21 cellular contexts compared by ENCODE assay signal in the genomic region with DNA sequence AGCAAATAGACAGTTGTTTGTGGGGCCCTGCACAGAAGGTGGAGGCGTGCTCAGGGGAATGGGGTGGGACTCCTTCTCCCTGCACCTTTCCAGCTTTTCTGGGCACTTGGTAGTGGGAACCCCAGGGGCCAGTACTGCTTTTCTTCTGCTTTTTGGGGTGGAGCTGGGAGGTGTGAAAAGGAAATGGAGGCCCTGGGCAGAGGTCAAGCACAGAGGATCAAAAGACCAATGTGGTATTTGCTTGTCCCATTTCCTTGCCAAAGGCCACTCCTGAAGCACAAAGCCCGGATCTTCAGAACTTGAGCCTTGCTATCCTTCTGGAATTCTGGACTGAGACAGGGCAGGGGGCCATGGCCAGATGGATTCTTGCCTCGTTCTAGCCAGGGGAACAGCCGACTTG. TPM values are rescaled to one million over a fixed set of nuclear protein-coding genes. Genes with fewer than 3 reads are reported as not detected.
"Had no signal": no experiment of that assay in that cellular context is flagged by ENCODE, and none has a peak within 500 bp of the region (broad histone marks: within the 10 kb centered on the region; RNA-seq: fewer than 3 reads in every experiment).

No MANE protein-coding gene starts in this region.

- H3K36me3 Mint-ChIP-seq: immature natural killer cell; memory B cell; natural killer cell treated with Interleukin-12 subunit alpha and Interleukin-12 subunit beta and Interleukin-15 and Interleukin-18, amount 100 ng/mL, for 72 hours; neural progenitor cell had no signal

- ATAC-seq: esophagus mucosa, gastrocnemius medialis, lower lobe of right lung, sciatic nerve had no signal

- H3K9ac ChIP-seq: neural progenitor cell had no signal

- H3K4me1 ChIP-seq: gastrocnemius medialis, lower lobe of right lung, neural progenitor cell, suprapubic skin had no signal

- H3K27ac ChIP-seq: coronary artery, dorsolateral prefrontal cortex, gastrocnemius medialis, left ventricle myocardium inferior, lower lobe of right lung, neural progenitor cell, skin epidermis, suprapubic skin, tibial artery had no signal

- H3K9me3 Mint-ChIP-seq: immature natural killer cell; natural killer cell treated with Interleukin-12 subunit alpha and Interleukin-12 subunit beta and Interleukin-15 and Interleukin-18, amount 100 ng/mL, for 72 hours; neural progenitor cell had no signal

- FAIRE-seq: endometrium, keratinocyte had no signal

- DNase-seq: effector memory CD4-positive, alpha-beta T cell; gastrocnemius medialis; immature natural killer cell; left ventricle myocardium inferior; lower lobe of right lung; midbrain; occipital lobe; stimulated activated CD4-positive, alpha-beta T cell treated with anti-CD3 and anti-CD28 coated beads, Interleukin-12 subunit alpha, Interleukin-12 subunit beta, amount 100 ng/mL, for 4 hours; stimulated activated naive CD4-positive, alpha-beta T cell treated with Interleukin-2 at 50 U/mL for 16 hours had no signal

- H3K4me3 Mint-ChIP-seq: immature natural killer cell; memory B cell; natural killer cell treated with Interleukin-12 subunit alpha and Interleukin-12 subunit beta and Interleukin-15 and Interleukin-18, amount 100 ng/mL, for 72 hours; neural progenitor cell had no signal

- H3K4me2 ChIP-seq: neural progenitor cell had no signal

- H2AFZ ChIP-seq: neural progenitor cell had no signal

- H3K36me3 ChIP-seq: gastrocnemius medialis, left ventricle myocardium inferior, lower lobe of right lung, neural progenitor cell, suprapubic skin, tibial artery had no signal

- H3K4me1 Mint-ChIP-seq: immature natural killer cell, memory B cell, neural progenitor cell had no signal

- H3K27ac Mint-ChIP-seq: immature natural killer cell; memory B cell; natural killer cell treated with Interleukin-12 subunit alpha and Interleukin-12 subunit beta and Interleukin-15 and Interleukin-18, amount 100 ng/mL, for 72 hours; neural progenitor cell had no signal

- H3K9me3 ChIP-seq: gastrocnemius medialis, left ventricle myocardium inferior, lower lobe of right lung, suprapubic skin, tibial artery had no signal

- H3K27me3 ChIP-seq: neural progenitor cell had no signal

- H3K4me3 ChIP-seq: coronary artery, dorsolateral prefrontal cortex, gastrocnemius medialis, left ventricle myocardium inferior, lower lobe of right lung, neural progenitor cell, skin epidermis, suprapubic skin, tibial artery had no signal

RNA-seq across cellular contexts. Expression of a gene that starts 26.4 kb away (rescaled TPM):
- total RNA-seq: natural killer cell treated with Interleukin-12 subunit alpha and Interleukin-12 subunit beta and Interleukin-15 and Interleukin-18, amount 100 ng/mL, for 72 hours had no signal
- polyA plus RNA-seq: immature natural killer cell, keratinocyte had no signal
